ENCODE assay signal across 15 cellular contexts in the genomic region with DNA sequence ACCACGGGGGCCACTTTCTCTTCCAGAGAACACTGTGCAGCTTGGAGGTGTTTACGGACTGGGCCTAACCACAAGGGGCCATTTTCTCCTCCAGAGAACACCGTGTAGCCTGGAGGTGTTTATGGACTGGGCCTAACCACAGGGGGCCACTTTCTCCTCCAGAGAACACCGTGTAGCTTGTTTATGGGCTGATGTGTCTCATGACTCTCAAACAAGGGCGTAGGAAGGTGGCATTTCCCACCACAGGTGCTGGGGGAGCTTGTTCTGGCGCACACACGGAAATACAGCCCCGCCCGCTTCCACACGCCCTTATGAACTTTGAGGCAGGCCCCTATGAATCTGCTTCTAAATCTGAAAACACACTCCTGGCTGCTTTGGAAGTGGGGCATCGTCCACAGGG.
DNase-seq lines count a peak whose midpoint lies in the region; ATAC-seq and TF ChIP-seq lines count a peak whose summit lies in the region.
"Had no signal": no experiment of that assay in that cellular context is flagged by ENCODE, and none has a peak within 500 bp of the region (broad histone marks: within the 10 kb centered on the region; RNA-seq: fewer than 3 reads in every experiment).

No MANE protein-coding gene starts in this region.

- no peaks in the 10 kb centered on the region for H3K9me3 Mint-ChIP-seq in activated naive CD4-positive, alpha-beta T cell treated with anti-CD3 and anti-CD28 coated beads, Interleukin-2, amount 50 U/mL, for 24 hours

- H3K4me3 Mint-ChIP-seq in activated naive CD4-positive, alpha-beta T cell treated with anti-CD3 and anti-CD28 coated beads, Interleukin-2, amount 50 U/mL, for 24 hours, result no peak overlapping the region

- peak; percentile 18 for DNase-seq in stimulated activated CD4-positive, alpha-beta T cell treated with anti-CD3 and anti-CD28 coated beads, Interleukin-12 subunit alpha, Interleukin-12 subunit beta, amount 100 ng/mL, for 4 hours
- no peak for DNase-seq in stimulated activated CD4-positive, alpha-beta T cell treated with anti-CD3 and anti-CD28 coated beads, Interleukin-2, amount 100 ng/mL, for 48 hours
- DNase-seq in spleen (no peak), RWPE1 (ENCODE audit: low spot score) (no peak), ascending aorta (ENCODE audit: low spot score in 2 of 2) (no peak)
- DNase-seq: cortex of kidney, DMS 273 treated with DMSO at 0.1 percent for 48 hours, left colon, NCI-H524 had no signal

- H3K4me3 ChIP-seq in spleen, result no peak overlapping the region
- no peak overlapping the region for H3K4me3 ChIP-seq in ascending aorta
- H3K4me3 ChIP-seq: hepatocyte had no signal

- peaks cover 11% of the 10 kb centered on the region for H3K4me1 Mint-ChIP-seq in activated naive CD4-positive, alpha-beta T cell treated with anti-CD3 and anti-CD28 coated beads, Interleukin-2, amount 50 U/mL, for 24 hours

- POLR2A ChIA-PET in RWPE1 (lab: Yijun Ruan, JAX; ENCODE audit: low non-redundant PET), result no interaction called here

- H3K27ac Mint-ChIP-seq in activated naive CD4-positive, alpha-beta T cell treated with anti-CD3 and anti-CD28 coated beads, Interleukin-2, amount 50 U/mL, for 24 hours, result peak overlapping the region; percentile 3

- intact Hi-C loops in spleen (cut with DNase I; ENCODE audit: low total_unique reads), result no loop called here
- intact Hi-C loops in ascending aorta (cut with DNase I), result no loop called here

- H3K27ac ChIP-seq in spleen (peak overlapping the region in 7 of 8 donors; percentile 28 to 77 (median 73)), RWPE1 (no peak overlapping the region), ascending aorta (no peak overlapping the region)
- H3K27ac ChIP-seq: hepatocyte had no signal

- H3K4me1 ChIP-seq in spleen (peaks cover 0 to 37% (median 16%) of the 10 kb centered on the region in 6 donors), ascending aorta (no peaks in the 10 kb centered on the region)

- no peaks in the 10 kb centered on the region for H3K36me3 Mint-ChIP-seq in activated naive CD4-positive, alpha-beta T cell treated with anti-CD3 and anti-CD28 coated beads, Interleukin-2, amount 50 U/mL, for 24 hours

- CTCF ChIA-PET in RWPE1 (lab: Yijun Ruan, JAX), result no interaction called here

- no peaks in the 10 kb centered on the region for H3K27me3 Mint-ChIP-seq in activated naive CD4-positive, alpha-beta T cell treated with anti-CD3 and anti-CD28 coated beads, Interleukin-2, amount 50 U/mL, for 24 hours

- ATAC-seq in HG03469 (IDR thresholded peaks at IDR 0.05; ENCODE audit: unreplicated experiment) (no peak), HG02623 (IDR thresholded peaks at IDR 0.05; ENCODE audit: unreplicated experiment) (no peak)
- ATAC-seq: esophagus mucosa, HCT116, left colon had no signal

- no peak for TF ChIP-seq CTCF in spleen (IDR thresholded peaks at IDR 0.05 in 8 of 11, conservative IDR thresholded peaks at IDR 0.05 in 3 of 11)
- TF ChIP-seq CTCF in RWPE1 (conservative IDR thresholded peaks at IDR 0.05; ENCODE audit: low read depth), result no peak
- TF ChIP-seq CTCF in ascending aorta (IDR thresholded peaks at IDR 0.05), result no peak

- H3K9me3 ChIP-seq in spleen (no peaks in the 10 kb centered on the region), ascending aorta (no peaks in the 10 kb centered on the region)

- TF ChIP-seq POLR2A in spleen (IDR thresholded peaks at IDR 0.05), result no peak

- no peaks in the 10 kb centered on the region for H3K36me3 ChIP-seq in spleen
- H3K36me3 ChIP-seq in ascending aorta, result no peaks in the 10 kb centered on the region

- H3K27me3 ChIP-seq in spleen (replicated peaks in 1 of 7) (peaks cover 0 to 29% (median 0%) of the 10 kb centered on the region in 7 donors), ascending aorta (no peaks in the 10 kb centered on the region)

- WGBS in spleen, 5 donors, result 52 to 61% (median 55%) methylated on average over 9 to 11 of the region's 11 CpGs

Comparison
In these comparisons a context has a peak if more than half of its experiments do, and no peak if none do; other contexts are left out.
1. H3K27ac ChIP-seq: peak in spleen (7 of 8); none in RWPE1 (single experiment) and ascending aorta (0 of 2).